19 cellular contexts compared by ENCODE assay signal in the genomic region with DNA sequence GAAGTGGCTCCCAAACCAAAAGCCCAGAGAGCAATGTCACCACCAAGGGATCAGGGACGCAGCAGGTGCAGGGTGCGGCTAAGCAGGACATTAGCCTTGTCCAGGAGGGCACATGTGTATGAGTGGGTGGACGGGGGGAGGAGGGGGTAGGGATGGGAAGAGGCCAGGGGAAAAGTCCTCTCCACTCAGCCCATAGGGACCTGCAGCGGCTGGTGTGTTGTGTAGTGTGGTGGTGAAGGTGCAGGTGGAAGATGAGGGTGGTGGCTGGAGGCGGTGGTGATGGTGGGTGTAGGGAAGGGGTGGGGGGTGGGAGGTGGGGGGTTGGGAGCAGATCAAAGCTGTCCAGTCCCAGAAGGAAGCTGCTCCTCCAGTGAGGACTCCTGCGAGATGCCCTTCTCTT. TPM values are rescaled to one million over a fixed set of nuclear protein-coding genes. Genes with fewer than 3 reads are reported as not detected.
DNase-seq lines count a peak whose midpoint lies in the region; ATAC-seq, FAIRE-seq and TF ChIP-seq lines count a peak whose summit lies in the region.
"Had no signal": no experiment of that assay in that cellular context is flagged by ENCODE, and none has a peak within 500 bp of the region (broad histone marks: within the 10 kb centered on the region; RNA-seq: fewer than 3 reads in every experiment).

No MANE protein-coding gene starts in this region.

- H3K9me3 Mint-ChIP-seq in activated CD4-positive, alpha-beta T cell treated with anti-CD3 and anti-CD28 coated beads, Interleukin-2, amount 10 ng/mL, durations not matched to agents 7 days and 5 days: no peaks in the 10 kb centered on the region
- no peaks in the 10 kb centered on the region for H3K9me3 Mint-ChIP-seq in activated CD4-positive, alpha-beta T cell treated with anti-CD3 and anti-CD28 coated beads for 36 hours (ENCODE audit: low read depth)
- H3K9me3 Mint-ChIP-seq in CD4-positive, alpha-beta T cell: no peaks in the 10 kb centered on the region
- H3K9me3 Mint-ChIP-seq: CD8-positive, alpha-beta memory T cell; GM23338; HFFc6 had no signal

- H3K36me3 ChIP-seq in osteoblast (ENCODE audit: insufficient read depth, low read length): no peaks in the 10 kb centered on the region
- H3K36me3 ChIP-seq in MM.1S (replicated peaks; ENCODE audit: insufficient read depth, low read length): no peaks in the 10 kb centered on the region
- H3K36me3 ChIP-seq: BLaER1 treated with 17β-estradiol and CSF1 and Interleukin-3, amounts not matched to agents 10 nM and 100 nM had no signal

- FAIRE-seq in HTR-8/SVneo (lab: Jason Lieb, UNC): no peak
- FAIRE-seq: G401.6, GM12892, GM18507, H54 had no signal

- CTCF ChIA-PET in activated CD4-positive, alpha-beta T cell treated with anti-CD3 and anti-CD28 coated beads, Interleukin-2, amount 10 ng/mL, durations not matched to agents 7 days and 5 days (lab: Charles Lee): no interaction called here
- CTCF ChIA-PET in activated CD4-positive, alpha-beta T cell treated with anti-CD3 and anti-CD28 coated beads for 36 hours (lab: Charles Lee): no interaction called here
- CTCF ChIA-PET in CD4-positive, alpha-beta T cell (lab: Charles Lee): no interaction called here

- intact Hi-C loops in activated CD4-positive, alpha-beta T cell treated with anti-CD3 and anti-CD28 coated beads for 36 hours (cut with DNase I, micrococcal nuclease): no loop called here
- intact Hi-C loops in CD4-positive, alpha-beta T cell (cut with DNase I, micrococcal nuclease): no loop called here

- peak overlapping the region; percentile 19 for H3K27ac Mint-ChIP-seq in activated CD4-positive, alpha-beta T cell treated with anti-CD3 and anti-CD28 coated beads, Interleukin-2, amount 10 ng/mL, durations not matched to agents 7 days and 5 days
- no peak overlapping the region for H3K27ac Mint-ChIP-seq in activated CD4-positive, alpha-beta T cell treated with anti-CD3 and anti-CD28 coated beads for 36 hours
- H3K27ac Mint-ChIP-seq in CD4-positive, alpha-beta T cell: peak overlapping the region; percentile 71
- peak overlapping the region; percentile 53 for H3K27ac Mint-ChIP-seq in T-helper 17 cell
- H3K27ac Mint-ChIP-seq: GM23338, HFFc6 had no signal

- no peak for ATAC-seq in activated CD4-positive, alpha-beta T cell treated with anti-CD3 and anti-CD28 coated beads for 36 hours
- no peak for ATAC-seq in CD4-positive, alpha-beta T cell (ENCODE audit: poor library complexity)
- ATAC-seq in T-helper 17 cell: no peak
- ATAC-seq: GM23338, HCT116 had no signal

- H3K79me2 ChIP-seq in osteoblast (ENCODE audit: insufficient read depth, low read length) (no peaks in the 10 kb centered on the region), MM.1S (ENCODE audit: low read length) (no peaks in the 10 kb centered on the region)

- H2AFZ ChIP-seq in osteoblast (ENCODE audit: low read length) (no peak overlapping the region), MM.1S (ENCODE audit: low read length) (no peak overlapping the region)
- H2AFZ ChIP-seq: GM23338 had no signal

- H3K9me2 ChIP-seq in MM.1S (replicated peaks; ENCODE audit: insufficient read depth, low read length): no peaks in the 10 kb centered on the region

- H3K9me3 ChIP-seq in CD4-positive, alpha-beta T cell (ENCODE audit: control insufficient read depth, low read length): no peaks in the 10 kb centered on the region
- H3K9me3 ChIP-seq in T-helper 17 cell (ENCODE audit: control insufficient read depth, low read length, poor library complexity, severe bottlenecking): no peaks in the 10 kb centered on the region
- no peaks in the 10 kb centered on the region for H3K9me3 ChIP-seq in osteoblast (ENCODE audit: low read depth, low read length)
- H3K9me3 ChIP-seq in MM.1S (replicated peaks; ENCODE audit: insufficient read depth, low read length): no peaks in the 10 kb centered on the region
- H3K9me3 ChIP-seq: BLaER1 treated with 17β-estradiol and CSF1 and Interleukin-3, amounts not matched to agents 10 nM and 100 nM had no signal

- H3K4me3 Mint-ChIP-seq in activated CD4-positive, alpha-beta T cell treated with anti-CD3 and anti-CD28 coated beads, Interleukin-2, amount 10 ng/mL, durations not matched to agents 7 days and 5 days: no peak overlapping the region
- no peak overlapping the region for H3K4me3 Mint-ChIP-seq in activated CD4-positive, alpha-beta T cell treated with anti-CD3 and anti-CD28 coated beads for 36 hours
- no peak overlapping the region for H3K4me3 Mint-ChIP-seq in CD4-positive, alpha-beta T cell
- H3K4me3 Mint-ChIP-seq in T-helper 17 cell: no peak overlapping the region
- H3K4me3 Mint-ChIP-seq: GM23338, HFFc6 had no signal

- H3K4me3 ChIP-seq in osteoblast (ENCODE audit: insufficient read depth, low read length): no peak overlapping the region
- H3K4me3 ChIP-seq in MM.1S (ENCODE audit: low read length): no peak overlapping the region
- H3K4me3 ChIP-seq: BLaER1 treated with 17β-estradiol and CSF1 and Interleukin-3, amounts not matched to agents 10 nM and 100 nM; GM23338 had no signal

- DNase-seq in activated CD4-positive, alpha-beta T cell treated with anti-CD3 and anti-CD28 coated beads, Interleukin-2, amount 10 ng/mL, durations not matched to agents 7 days and 5 days: no peak
- no peak for DNase-seq in activated CD4-positive, alpha-beta T cell treated with anti-CD3 and anti-CD28 coated beads for 36 hours
- no peak for DNase-seq in CD4-positive, alpha-beta T cell
- DNase-seq in T-helper 17 cell: no peak
- peak; percentile 59 for DNase-seq in osteoblast (ENCODE audit: insufficient read length, low spot score, missing footprints)
- no peak for DNase-seq in MM.1S
- no peak for DNase-seq in HTR-8/SVneo (ENCODE audit: insufficient read length, low spot score)
- no peak for DNase-seq in SKM-1 (lab: John Stamatoyannopoulos, UW; ENCODE audit: unreplicated experiment)
- DNase-seq: 8988T; CD8-positive, alpha-beta memory T cell; COR-L47; HFFc6 had no signal

- peaks cover 47% of the 10 kb centered on the region for H3K4me1 Mint-ChIP-seq in activated CD4-positive, alpha-beta T cell treated with anti-CD3 and anti-CD28 coated beads, Interleukin-2, amount 10 ng/mL, durations not matched to agents 7 days and 5 days
- H3K4me1 Mint-ChIP-seq in activated CD4-positive, alpha-beta T cell treated with anti-CD3 and anti-CD28 coated beads for 36 hours: peaks cover 40% of the 10 kb centered on the region
- H3K4me1 Mint-ChIP-seq in CD4-positive, alpha-beta T cell (ENCODE audit: low read depth): peaks cover 56% of the 10 kb centered on the region
- H3K4me1 Mint-ChIP-seq in T-helper 17 cell: peaks cover 32% of the 10 kb centered on the region

- H3F3A ChIP-seq in MM.1S (ENCODE audit: insufficient read depth, low read length): peaks cover 8% of the 10 kb centered on the region; the same call in 1 of the 2 replicates

- POLR2A ChIA-PET in activated CD4-positive, alpha-beta T cell treated with anti-CD3 and anti-CD28 coated beads, Interleukin-2, amount 10 ng/mL, durations not matched to agents 7 days and 5 days (lab: Charles Lee): no interaction called here
- POLR2A ChIA-PET in activated CD4-positive, alpha-beta T cell treated with anti-CD3 and anti-CD28 coated beads for 36 hours (lab: Charles Lee): no interaction called here
- POLR2A ChIA-PET in CD4-positive, alpha-beta T cell (lab: Charles Lee): no interaction called here

- peaks cover 2% of the 10 kb centered on the region for H3K27me3 Mint-ChIP-seq in activated CD4-positive, alpha-beta T cell treated with anti-CD3 and anti-CD28 coated beads, Interleukin-2, amount 10 ng/mL, durations not matched to agents 7 days and 5 days
- no peaks in the 10 kb centered on the region for H3K27me3 Mint-ChIP-seq in activated CD4-positive, alpha-beta T cell treated with anti-CD3 and anti-CD28 coated beads for 36 hours
- no peaks in the 10 kb centered on the region for H3K27me3 Mint-ChIP-seq in CD4-positive, alpha-beta T cell
- H3K27me3 Mint-ChIP-seq in T-helper 17 cell: peaks cover 19% of the 10 kb centered on the region

- no peak for TF ChIP-seq CTCF in CD4-positive, alpha-beta T cell (IDR thresholded peaks at IDR 0.05)
- TF ChIP-seq CTCF in osteoblast (IDR thresholded peaks at IDR 0.05; ENCODE audit: extremely low read depth, low read depth, low read length): no peak
- no peak for TF ChIP-seq CTCF in MM.1S (IDR thresholded peaks at IDR 0.05; ENCODE audit: low read length)

- no peak overlapping the region for H3K9ac ChIP-seq in MM.1S (ENCODE audit: low read length)
- H3K9ac ChIP-seq: BLaER1 treated with 17β-estradiol and CSF1 and Interleukin-3, amounts not matched to agents 10 nM and 100 nM had no signal

- no peaks in the 10 kb centered on the region for H3K27me3 ChIP-seq in CD4-positive, alpha-beta T cell (ENCODE audit: control insufficient read depth, insufficient read depth, low read length)
- H3K27me3 ChIP-seq in osteoblast (ENCODE audit: insufficient read depth, low read length): no peaks in the 10 kb centered on the region
- H3K27me3 ChIP-seq in MM.1S (replicated peaks; ENCODE audit: insufficient read depth, low read length): no peaks in the 10 kb centered on the region

- no peak overlapping the region for H3K4me2 ChIP-seq in osteoblast (ENCODE audit: insufficient read depth, low read length)
- no peak overlapping the region for H3K4me2 ChIP-seq in MM.1S (ENCODE audit: low read depth, low read length)
- H3K4me2 ChIP-seq: GM23338 had no signal

- H3K27ac ChIP-seq in CD4-positive, alpha-beta T cell (ENCODE audit: low read depth, low read length): no peak overlapping the region
- H3K27ac ChIP-seq in osteoblast (ENCODE audit: low read depth, low read length) (no peak overlapping the region), MM.1S (ENCODE audit: low read length) (no peak overlapping the region)
- H3K27ac ChIP-seq: BLaER1 treated with 17β-estradiol and CSF1 and Interleukin-3, amounts not matched to agents 10 nM and 100 nM had no signal

- peaks cover 19% of the 10 kb centered on the region for H3K4me1 ChIP-seq in osteoblast (ENCODE audit: insufficient read depth, low read length)
- H3K4me1 ChIP-seq in MM.1S (ENCODE audit: low read length): peaks cover 16% of the 10 kb centered on the region

- H3K36me3 Mint-ChIP-seq in activated CD4-positive, alpha-beta T cell treated with anti-CD3 and anti-CD28 coated beads, Interleukin-2, amount 10 ng/mL, durations not matched to agents 7 days and 5 days (ENCODE audit: low read depth): peaks cover 6% of the 10 kb centered on the region
- peaks cover 1% of the 10 kb centered on the region for H3K36me3 Mint-ChIP-seq in activated CD4-positive, alpha-beta T cell treated with anti-CD3 and anti-CD28 coated beads for 36 hours (ENCODE audit: low read depth)
- H3K36me3 Mint-ChIP-seq in CD4-positive, alpha-beta T cell (ENCODE audit: low read depth): peaks cover 5% of the 10 kb centered on the region
- peaks cover 3% of the 10 kb centered on the region for H3K36me3 Mint-ChIP-seq in T-helper 17 cell (ENCODE audit: low read depth)

- H4K20me1 ChIP-seq in osteoblast (ENCODE audit: insufficient read depth, low read length): no peaks in the 10 kb centered on the region
- no peaks in the 10 kb centered on the region for H4K20me1 ChIP-seq in MM.1S (ENCODE audit: insufficient read depth, low read length)
- H4K20me1 ChIP-seq: BLaER1 treated with 17β-estradiol and CSF1 and Interleukin-3, amounts not matched to agents 10 nM and 100 nM had no signal

RNA-seq across cellular contexts. Expression of gene C2orf81, which starts 3.7 kb away (rescaled TPM):
- total RNA-seq in activated CD4-positive, alpha-beta T cell treated with anti-CD3 and anti-CD28 coated beads, Interleukin-2, amount 10 ng/mL, durations not matched to agents 7 days and 5 days: 1 to 10 TPM; 3.0 to 3.3 TPM
- 1 to 10 TPM; 4.5 to 4.9 TPM for total RNA-seq in activated CD4-positive, alpha-beta T cell treated with anti-CD3 and anti-CD28 coated beads for 36 hours
- total RNA-seq in CD4-positive, alpha-beta T cell: 1 to 10 TPM; 2.9 to 3.4 TPM
- 1 to 10 TPM; 2.9 to 3.3 TPM for total RNA-seq in T-helper 17 cell
- total RNA-seq in osteoblast: 0.72 and 1.5 TPM in 2 replicates

RNA-seq across cellular contexts. Expression of gene WDR54, which starts 3.8 kb away (rescaled TPM):
- 10 to 100 TPM; 71.3 to 80.7 TPM for total RNA-seq in activated CD4-positive, alpha-beta T cell treated with anti-CD3 and anti-CD28 coated beads, Interleukin-2, amount 10 ng/mL, durations not matched to agents 7 days and 5 days
- total RNA-seq in activated CD4-positive, alpha-beta T cell treated with anti-CD3 and anti-CD28 coated beads for 36 hours: 100 to 1,000 TPM; 103 to 119 TPM
- total RNA-seq in CD4-positive, alpha-beta T cell: 10 to 100 TPM; 21.7 to 25.1 TPM
- total RNA-seq in T-helper 17 cell (10 to 100 TPM; 33.6 to 42.8 TPM), osteoblast (21.2 and 23.9 TPM in 2 replicates)

RNA-seq across cellular contexts. Expression of gene RTKN, which starts 24.0 kb away (rescaled TPM):
- under 1 TPM; 0.62 to 0.82 TPM for total RNA-seq in activated CD4-positive, alpha-beta T cell treated with anti-CD3 and anti-CD28 coated beads, Interleukin-2, amount 10 ng/mL, durations not matched to agents 7 days and 5 days
- total RNA-seq in activated CD4-positive, alpha-beta T cell treated with anti-CD3 and anti-CD28 coated beads for 36 hours: 1 to 10 TPM; 1.8 to 2.5 TPM
- total RNA-seq in CD4-positive, alpha-beta T cell: under 1 TPM; 0.20 to 0.27 TPM
- total RNA-seq in T-helper 17 cell: under 1 TPM; 0.37 to 0.57 TPM
- 14.1 and 16.2 TPM in 2 replicates for total RNA-seq in osteoblast

RNA-seq across cellular contexts. Expression of gene INO80B, which starts 37.1 kb away (rescaled TPM):
- total RNA-seq in activated CD4-positive, alpha-beta T cell treated with anti-CD3 and anti-CD28 coated beads, Interleukin-2, amount 10 ng/mL, durations not matched to agents 7 days and 5 days: 10 to 100 TPM; 28.9 to 32.1 TPM
- total RNA-seq in activated CD4-positive, alpha-beta T cell treated with anti-CD3 and anti-CD28 coated beads for 36 hours: 10 to 100 TPM; 24.2 to 25.6 TPM
- total RNA-seq in CD4-positive, alpha-beta T cell: 10 to 100 TPM; 41.3 to 41.8 TPM
- total RNA-seq in T-helper 17 cell (10 to 100 TPM; 35.1 to 45.2 TPM), osteoblast (11.8 and 15.9 TPM in 2 replicates)

RNA-seq across cellular contexts. Expression of gene DCTN1, which starts 37.7 kb away (rescaled TPM):
- 100 to 1,000 TPM; 106 to 132 TPM for total RNA-seq in activated CD4-positive, alpha-beta T cell treated with anti-CD3 and anti-CD28 coated beads, Interleukin-2, amount 10 ng/mL, durations not matched to agents 7 days and 5 days
- 100 to 1,000 TPM in 1 of 2 experiments, 10 to 100 TPM in 1; 78.1 to 132 TPM for total RNA-seq in activated CD4-positive, alpha-beta T cell treated with anti-CD3 and anti-CD28 coated beads for 36 hours
- 10 to 100 TPM; 51.4 to 60.7 TPM for total RNA-seq in CD4-positive, alpha-beta T cell
- 10 to 100 TPM; 78.5 to 85.7 TPM for total RNA-seq in T-helper 17 cell
- 135 and 177 TPM in 2 replicates for total RNA-seq in osteoblast
